Comparison of ENCODE assay signal across 18 cellular contexts in genomic region chr12:23753627-23754358, GRCh38.
DNase-seq lines count a peak whose midpoint lies in the region; ATAC-seq and TF ChIP-seq lines count a peak whose summit lies in the region.
"Had no signal": no experiment of that assay in that cellular context is flagged by ENCODE, and none has a peak within 500 bp of the region (broad histone marks: within the 10 kb centered on the region; RNA-seq: fewer than 3 reads in every experiment).

No MANE protein-coding gene starts in this region.

- H3K36me3 ChIP-seq in HAP-1 (replicated peaks) (no peaks in the 10 kb centered on the region), upper lobe of left lung (no peaks in the 10 kb centered on the region)
- H3K36me3 ChIP-seq: MG63 had no signal

- TF ChIP-seq CTCF in WTC11 (IDR thresholded peaks at IDR 0.05) (no peak), progenitor cell of endocrine pancreas (IDR thresholded peaks at IDR 0.05; ENCODE audit: unreplicated experiment) (no peak), upper lobe of left lung (IDR thresholded peaks at IDR 0.05) (no peak)

- CTCF ChIA-PET in WTC11 (lab: Charles Lee): no interaction called here

- H3K9me3 Mint-ChIP-seq in WTC11 (no peaks in the 10 kb centered on the region), progenitor cell of endocrine pancreas (ENCODE audit: low read depth) (no peaks in the 10 kb centered on the region)

- H3K4me3 Mint-ChIP-seq in WTC11 (no peak overlapping the region), progenitor cell of endocrine pancreas (ENCODE audit: low read depth) (no peak overlapping the region)
- H3K4me3 Mint-ChIP-seq: CD4-positive, CD25-positive, alpha-beta regulatory T cell had no signal

- in situ Hi-C loops in HAP-1 (cut with MboI; ENCODE audit: low sequenced_read_pairs) (no loop called here), ACHN (cut with HindIII; ENCODE audit: low pct_ligation_motif_present, low pct_unique_long_range_greater_than_20kb, low sequenced_read_pairs) (no loop called here)

- H3K4me1 ChIP-seq in HAP-1: peaks cover 60% of the 10 kb centered on the region
- no peaks in the 10 kb centered on the region for H3K4me1 ChIP-seq in upper lobe of left lung

- H3K27ac ChIP-seq in upper lobe of left lung: no peak overlapping the region

- POLR2A ChIA-PET in WTC11 (lab: Charles Lee): no interaction called here

- ATAC-seq in WTC11 (peak; percentile 50), upper lobe of left lung (ENCODE audit: low FRiP score in 2 of 2) (no peak)

- 77 to 79% methylated on average over 5 of the region's 5 CpGs for WGBS in upper lobe of left lung, 2 donors

- no peaks in the 10 kb centered on the region for H3K27me3 ChIP-seq in HAP-1 (ENCODE audit: low read depth)
- no peaks in the 10 kb centered on the region for H3K27me3 ChIP-seq in upper lobe of left lung
- H3K27me3 ChIP-seq: MG63 had no signal

- no peak for TF ChIP-seq EP300 in upper lobe of left lung (IDR thresholded peaks at IDR 0.05)

- H3K27ac Mint-ChIP-seq in WTC11: peak overlapping the region; percentile 14
- H3K27ac Mint-ChIP-seq in progenitor cell of endocrine pancreas: peak overlapping the region; percentile 63
- H3K27ac Mint-ChIP-seq: CD4-positive, CD25-positive, alpha-beta regulatory T cell had no signal

- DNase-seq in HAP-1 (ENCODE audit: low spot score in 2 of 2): peak; percentile 51 to 79
- no peak for DNase-seq in WTC11 (ENCODE audit: low spot score)
- peak; percentile 60 for DNase-seq in islet precursor cell
- DNase-seq in progenitor cell of endocrine pancreas (ENCODE audit: low spot score, unreplicated experiment): no peak
- no peak for DNase-seq in upper lobe of left lung
- no peak for DNase-seq in SK-N-DZ (ENCODE audit: low spot score)
- DNase-seq in ACHN: no peak
- DNase-seq: Calu3; CD4-positive, CD25-positive, alpha-beta regulatory T cell; DMS79 treated with DMSO at 0.1 percent for 48 hours; GDM1; H7; MG63; NCI-H1092 treated with DMSO at 0.1 percent for 48 hours; NCI-H1930; NCI-H2171 treated with DMSO at 0.1 percent for 48 hours; NCI-H510A treated with DMSO at 0.1 percent for 48 hours; SHP77 treated with DMSO at 0.1 percent for 48 hours had no signal

- no peaks in the 10 kb centered on the region for H3K27me3 Mint-ChIP-seq in WTC11 (ENCODE audit: low read depth)
- no peaks in the 10 kb centered on the region for H3K27me3 Mint-ChIP-seq in progenitor cell of endocrine pancreas
- H3K27me3 Mint-ChIP-seq: CD4-positive, CD25-positive, alpha-beta regulatory T cell had no signal

- H3K9me3 ChIP-seq in HAP-1 (no peaks in the 10 kb centered on the region), upper lobe of left lung (no peaks in the 10 kb centered on the region)
- H3K9me3 ChIP-seq: MG63 had no signal

- H3K4me3 ChIP-seq in HAP-1: no peak overlapping the region
- no peak overlapping the region for H3K4me3 ChIP-seq in upper lobe of left lung
- H3K4me3 ChIP-seq: MG63 had no signal

- no peak for TF ChIP-seq POLR2A in upper lobe of left lung (IDR thresholded peaks at IDR 0.05)

- H3K4me1 Mint-ChIP-seq in WTC11: peaks cover 58% of the 10 kb centered on the region
- H3K4me1 Mint-ChIP-seq in progenitor cell of endocrine pancreas (ENCODE audit: low read depth): peaks cover 59% of the 10 kb centered on the region
- H3K4me1 Mint-ChIP-seq: CD4-positive, CD25-positive, alpha-beta regulatory T cell had no signal

- H3K36me3 Mint-ChIP-seq in WTC11 (no peaks in the 10 kb centered on the region), progenitor cell of endocrine pancreas (ENCODE audit: insufficient read depth) (peaks cover 4% of the 10 kb centered on the region)
- H3K36me3 Mint-ChIP-seq: CD4-positive, CD25-positive, alpha-beta regulatory T cell had no signal

TF ChIP-seq in WTC11, 78 proteins besides CTCF, POLR2A, EP300 and RAD21:
- no peak for TF ChIP-seq FOXJ3 (CRISPR knock-in tag; IDR thresholded peaks at IDR 0.05; ENCODE audit: borderline replicate concordance)
- no peak for TF ChIP-seq ERG (CRISPR knock-in tag; IDR thresholded peaks at IDR 0.05)
- TF ChIP-seq ZNF671 (CRISPR knock-in tag; IDR thresholded peaks at IDR 0.05): no peak
- no peak for TF ChIP-seq ESRRA (CRISPR knock-in tag; IDR thresholded peaks at IDR 0.05; ENCODE audit: borderline replicate concordance)
- no peak for TF ChIP-seq USF1 (CRISPR knock-in tag; IDR thresholded peaks at IDR 0.05)
- TF ChIP-seq JUN (CRISPR knock-in tag; IDR thresholded peaks at IDR 0.05): no peak
- TF ChIP-seq ZNF219 (CRISPR knock-in tag; IDR thresholded peaks at IDR 0.05; ENCODE audit: borderline replicate concordance): no peak
- no peak for TF ChIP-seq RELA (CRISPR knock-in tag; IDR thresholded peaks at IDR 0.05; ENCODE audit: borderline replicate concordance)
- no peak for TF ChIP-seq PRRX2 (CRISPR knock-in tag; IDR thresholded peaks at IDR 0.05)
- no peak for TF ChIP-seq FOXP4 (CRISPR knock-in tag; IDR thresholded peaks at IDR 0.05)
TF ChIP-seq in WTC11: peak in this region for 0.

Comparison
In these comparisons a context has a peak if more than half of its experiments do, and no peak if none do; other contexts are left out.
1. DNase-seq: peak in HAP-1 (2 of 2) and islet precursor cell (single experiment); none in WTC11 (single experiment), progenitor cell of endocrine pancreas (single experiment), upper lobe of left lung (0 of 2), SK-N-DZ (single experiment) and ACHN (single experiment).